ENCODE assay signal across 8 cellular contexts in genomic region chr17:67993998-67994361, GRCh38. TPM values are rescaled to one million over a fixed set of nuclear protein-coding genes. Genes with fewer than 3 reads are reported as not detected.
DNase-seq lines count a peak whose midpoint lies in the region; ATAC-seq and TF ChIP-seq lines count a peak whose summit lies in the region.

No MANE protein-coding gene starts in this region.

- H3K4me2 ChIP-seq in parathyroid adenoma (ENCODE audit: low read length): peak overlapping the region; percentile 88

- H2AFZ ChIP-seq in parathyroid adenoma: peak overlapping the region; percentile 93

- no peak for ATAC-seq in GM21723 (IDR thresholded peaks at IDR 0.05; ENCODE audit: unreplicated experiment)

- DNase-seq in ELF-1 (ENCODE audit: low read depth, low spot score) (peak; percentile 42), SW480 (ENCODE audit: low spot score) (peak; percentile 44), fibroblast of pulmonary artery (ENCODE audit: low read depth) (peak; percentile 13), HT-29 (ENCODE audit: low spot score) (no peak)
- no peak for DNase-seq in stimulated activated CD4-positive, alpha-beta T cell treated with anti-CD3 and anti-CD28 coated beads, Interleukin-4, amount 100 ng/mL, for 4 hours

- H3K9me3 ChIP-seq in HEK293 (ENCODE audit: control insufficient read depth, insufficient read depth, low read depth, low read length) (no peaks in the 10 kb centered on the region), parathyroid adenoma (ENCODE audit: control insufficient read depth, low read length) (no peaks in the 10 kb centered on the region)

- peaks cover 0 to 4% of the 10 kb centered on the region in 2 experiments; a peak in 2 of 3 replicates for H3K36me3 ChIP-seq in HEK293 (ENCODE audit: control insufficient read depth in 2 of 2, insufficient read depth in 1 of 2, low read length in 2 of 2)
- no peaks in the 10 kb centered on the region for H3K36me3 ChIP-seq in parathyroid adenoma (ENCODE audit: control insufficient read depth, insufficient read depth, low read length)

- H3K27me3 ChIP-seq in parathyroid adenoma (ENCODE audit: control insufficient read depth, insufficient read depth, low read length): no peaks in the 10 kb centered on the region

- CTCF ChIA-PET in HEK293 (lab: Yijun Ruan, JAX): interaction anchor here (1.0 to 1.4 kb wide), 4 partner anchors 15 to 473 kb away, joined by 3 to 5 read pairs (median 4); no protein-coding TSS in a partner anchor

- POLR2A ChIA-PET in HEK293 (lab: Yijun Ruan, JAX): interaction anchor here (0.7 to 3.2 kb wide), 4 partner anchors 14 to 42 kb away, joined by 3 to 13 read pairs (median 6); partner anchors contain the start of gene KPNA2

- H3K27ac ChIP-seq in HEK293 (ENCODE audit: extremely low read depth, low read depth, low read length): peak overlapping the region; percentile 99
- peak overlapping the region; percentile 95 for H3K27ac ChIP-seq in parathyroid adenoma

- H3K4me3 ChIP-seq in HEK293 (ENCODE audit: low read depth, low read length) (peak overlapping the region; percentile 74), fibroblast of pulmonary artery (replicated peaks; ENCODE audit: low read depth, low read length) (peak overlapping the region; percentile 73), parathyroid adenoma (ENCODE audit: low read depth, low read length) (peak overlapping the region; percentile 70)

- peak overlapping the region; percentile 90 for H3K9ac ChIP-seq in parathyroid adenoma

- no peaks in the 10 kb centered on the region for H3K79me2 ChIP-seq in parathyroid adenoma

- TF ChIP-seq CTCF in HEK293 (tag by site-specific recombination; IDR thresholded peaks at IDR 0.05) (peak; percentile 75), fibroblast of pulmonary artery (IDR thresholded peaks at IDR 0.05; ENCODE audit: low read length, missing control alignments) (no peak), parathyroid adenoma (IDR thresholded peaks at IDR 0.05) (no peak)

- H3K4me1 ChIP-seq in HEK293 (ENCODE audit: control insufficient read depth, insufficient read depth, low read length): peaks cover 20% of the 10 kb centered on the region
- H3K4me1 ChIP-seq in parathyroid adenoma: peaks cover 9% of the 10 kb centered on the region

TF ChIP-seq in HEK293, 187 proteins besides CTCF, POLR2A, EP300 and RAD21 (continues in another document):
- TF ChIP-seq ZNF596 (tag by site-specific recombination; IDR thresholded peaks at IDR 0.05) (no peak), FEZF1 (tag by site-specific recombination; IDR thresholded peaks at IDR 0.05) (no peak), ZNF175 (tag by site-specific recombination; IDR thresholded peaks at IDR 0.05) (no peak), ZNF266 (tag by site-specific recombination; IDR thresholded peaks at IDR 0.05; ENCODE audit: low read depth) (no peak), ZNF654 (tag by site-specific recombination; IDR thresholded peaks at IDR 0.05; ENCODE audit: low read depth) (no peak), MZF1 (tag by site-specific recombination; IDR thresholded peaks at IDR 0.05; ENCODE audit: borderline replicate concordance) (peak; percentile 94), MYNN (tag by site-specific recombination; IDR thresholded peaks at IDR 0.05; ENCODE audit: borderline replicate concordance) (peak; percentile 63; the same call in 1 of the 2 replicates), ZNF416 (tag by site-specific recombination; IDR thresholded peaks at IDR 0.05) (no peak), ZNF623 (tag by site-specific recombination; IDR thresholded peaks at IDR 0.05) (0 out of 2 replicates have a peak, but pooled peaks have one; percentile 9), ZNF140 (tag by site-specific recombination; IDR thresholded peaks at IDR 0.05) (no peak), HIC1 (tag by site-specific recombination; IDR thresholded peaks at IDR 0.05) (no peak), ZSCAN5A (tag by site-specific recombination; IDR thresholded peaks at IDR 0.05) (peak; percentile 98), GLIS2 (tag by site-specific recombination; IDR thresholded peaks at IDR 0.05) (peak; percentile 91), ZNF18 (tag by site-specific recombination; IDR thresholded peaks at IDR 0.05) (no peak), ZNF548 (tag by site-specific recombination; IDR thresholded peaks at IDR 0.05) (no peak), ZNF211 (tag by site-specific recombination; IDR thresholded peaks at IDR 0.05; ENCODE audit: low read depth) (no peak), ZNF514 (tag by site-specific recombination; IDR thresholded peaks at IDR 0.05) (no peak), ZNF610 (tag by site-specific recombination; IDR thresholded peaks at IDR 0.05; ENCODE audit: borderline replicate concordance) (peak; percentile 68; the same call in 1 of the 2 replicates), OSR2 (tag by site-specific recombination; IDR thresholded peaks at IDR 0.05) (no peak), ZNF398 (tag by site-specific recombination; IDR thresholded peaks at IDR 0.05) (peak; percentile 97), ZNF341 (tag by site-specific recombination; IDR thresholded peaks at IDR 0.05; ENCODE audit: low read depth) (peak; percentile 32; the same call in 1 of the 2 replicates), ZNF404 (tag by site-specific recombination; IDR thresholded peaks at IDR 0.05) (no peak)
- TF ChIP-seq, protein P1, sequence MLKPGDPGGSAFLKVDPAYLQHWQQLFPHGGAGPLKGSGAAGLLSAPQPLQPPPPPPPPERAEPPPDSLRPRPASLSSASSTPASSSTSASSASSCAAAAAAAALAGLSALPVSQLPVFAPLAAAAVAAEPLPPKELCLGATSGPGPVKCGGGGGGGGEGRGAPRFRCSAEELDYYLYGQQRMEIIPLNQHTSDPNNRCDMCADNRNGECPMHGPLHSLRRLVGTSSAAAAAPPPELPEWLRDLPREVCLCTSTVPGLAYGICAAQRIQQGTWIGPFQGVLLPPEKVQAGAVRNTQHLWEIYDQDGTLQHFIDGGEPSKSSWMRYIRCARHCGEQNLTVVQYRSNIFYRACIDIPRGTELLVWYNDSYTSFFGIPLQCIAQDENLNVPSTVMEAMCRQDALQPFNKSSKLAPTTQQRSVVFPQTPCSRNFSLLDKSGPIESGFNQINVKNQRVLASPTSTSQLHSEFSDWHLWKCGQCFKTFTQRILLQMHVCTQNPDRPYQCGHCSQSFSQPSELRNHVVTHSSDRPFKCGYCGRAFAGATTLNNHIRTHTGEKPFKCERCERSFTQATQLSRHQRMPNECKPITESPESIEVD (tag by site-specific recombination; IDR thresholded peaks at IDR 0.05): no peak

RNA-seq across cellular contexts. Expression of gene C17orf58, which starts 2.3 kb away (rescaled TPM):
- 40.7 and 45.7 TPM in 2 replicates for total RNA-seq in HT-29 (2014; rRNA removed; shearing (Covaris generic))

RNA-seq across cellular contexts. Expression of gene KPNA2, which starts 41.6 kb away (rescaled TPM):
- 148 and 150 TPM in 2 replicates for total RNA-seq in HT-29 (2014; rRNA removed; shearing (Covaris generic))

Comparison
In these comparisons a context has a peak if more than half of its experiments do, and no peak if none do; other contexts are left out.
1. DNase-seq: peak in ELF-1 (single experiment), SW480 (single experiment) and fibroblast of pulmonary artery (single experiment); none in HT-29 (single experiment) and stimulated activated CD4-positive, alpha-beta T cell treated with anti-CD3 and anti-CD28 coated beads, Interleukin-4, amount 100 ng/mL, for 4 hours (0 of 2).
2. Peak in every context shown above with its lines, with median percentiles within 50 percentile points of each other: H3K4me3 ChIP-seq.